ENCODE assay signal across 12 cellular contexts in the genomic region with DNA sequence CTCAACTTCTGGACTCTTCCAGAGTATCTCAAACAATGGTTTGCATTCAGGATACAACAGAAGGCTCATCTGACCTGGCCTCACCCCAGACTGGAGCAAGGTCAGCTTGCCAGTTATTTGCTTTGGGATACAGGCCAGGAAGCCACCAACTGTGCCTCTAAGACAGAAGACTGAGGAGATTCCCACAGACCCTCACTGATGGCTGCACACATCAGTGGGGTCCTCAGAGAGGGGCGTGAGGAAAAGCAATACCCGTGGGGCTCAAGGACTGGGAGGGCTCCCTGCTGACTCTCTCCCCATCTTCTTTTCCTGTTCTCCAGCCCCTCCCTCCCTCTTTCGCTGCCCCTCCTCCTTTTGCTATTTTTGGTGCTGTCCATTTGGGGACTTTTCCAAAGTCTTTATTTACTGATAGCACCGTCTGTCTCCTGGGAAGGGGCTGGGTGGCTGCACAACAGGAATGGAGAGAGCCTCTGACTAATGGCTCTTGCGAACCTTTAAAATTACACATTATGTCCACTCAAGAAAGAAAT. TPM values are rescaled to one million over a fixed set of nuclear protein-coding genes. Genes with fewer than 3 reads are reported as not detected.
DNase-seq lines count a peak whose midpoint lies in the region; ATAC-seq, FAIRE-seq and TF ChIP-seq lines count a peak whose summit lies in the region.
"Had no signal": no experiment of that assay in that cellular context is flagged by ENCODE, and none has a peak within 500 bp of the region (broad histone marks: within the 10 kb centered on the region; RNA-seq: fewer than 3 reads in every experiment).

No MANE protein-coding gene starts in this region.

- DNase-seq in Caki2 (ENCODE audit: low read depth), result peak; percentile 88
- peak; percentile 49 to 50 for DNase-seq in SJSA1 (ENCODE audit: low read depth in 1 of 2, low spot score in 2 of 2)
- DNase-seq in heart left ventricle, result peak in 4 of 5 donors; percentile 54 to 61 (median 56)
- DNase-seq in osteocyte (ENCODE audit: extremely low spot score, unreplicated experiment), result no peak
- no peak for DNase-seq in small intestine
- DNase-seq: activated CD4-positive, alpha-beta T cell treated with anti-CD3 and anti-CD28 coated beads for 48 hours; activated naive CD4-positive, alpha-beta T cell treated with Interleukin-2 at 50 U/mL for 16 hours; effector memory CD8-positive, alpha-beta T cell; uterus had no signal

- FAIRE-seq in small intestine (lab: Jason Lieb, UNC), result no peak

- WGBS in heart left ventricle, 4 donors, result 15 to 22% (median 19%) methylated on average over 5 of the region's 5 CpGs
- 55 to 82% (median 65%) methylated on average over 5 of the region's 5 CpGs for WGBS in small intestine, 3 donors

- H3K9me3 ChIP-seq in SJSA1 (replicated peaks) (no peaks in the 10 kb centered on the region), heart left ventricle (no peaks in the 10 kb centered on the region), small intestine (ENCODE audit: control insufficient read depth, low read depth) (no peaks in the 10 kb centered on the region)
- H3K9me3 ChIP-seq: uterus had no signal

- no peaks in the 10 kb centered on the region for H3K36me3 ChIP-seq in SJSA1
- no peaks in the 10 kb centered on the region for H3K36me3 ChIP-seq in heart left ventricle
- H3K36me3 ChIP-seq in small intestine (ENCODE audit: control insufficient read depth in 2 of 2, insufficient read depth in 2 of 2, low read length in 2 of 2), result no peaks in the 10 kb centered on the region
- H3K36me3 ChIP-seq: uterus had no signal

- peak overlapping the region; percentile 56 for H3K27ac ChIP-seq in SJSA1
- H3K27ac ChIP-seq in heart left ventricle, result peak overlapping the region; percentile 25 to 83 (median 69)
- H3K27ac ChIP-seq in small intestine (ENCODE audit: low read depth in 1 of 2, low read length in 1 of 2), result peak overlapping the region in 1 of 2 donors; percentile 60

- H3K4me1 ChIP-seq in SJSA1 (replicated peaks) (peaks cover 41% of the 10 kb centered on the region), heart left ventricle (peaks cover 27 to 98% (median 82%) of the 10 kb centered on the region in 12 donors), small intestine (ENCODE audit: control insufficient read depth in 2 of 2, insufficient read depth in 1 of 2, low read depth in 1 of 2, low read length in 1 of 2) (peaks cover 12 to 28% of the 10 kb centered on the region in 2 donors)

- no peaks in the 10 kb centered on the region for H3K9me3 Mint-ChIP-seq in osteocyte (ENCODE audit: unreplicated experiment)
- H3K9me3 Mint-ChIP-seq: effector memory CD8-positive, alpha-beta T cell had no signal

- no peaks in the 10 kb centered on the region for H3K36me3 Mint-ChIP-seq in osteocyte (ENCODE audit: unreplicated experiment)

- peak overlapping the region; percentile 85 for H3K27ac Mint-ChIP-seq in osteocyte (ENCODE audit: unreplicated experiment)
- H3K27ac Mint-ChIP-seq: effector memory CD8-positive, alpha-beta T cell had no signal

- intact Hi-C loops in heart left ventricle (cut with DNase I), result loop anchor here in 1 of 10 donors (2.0 kb wide), 1 partner anchor 22 kb away; no protein-coding TSS in a partner anchor

- no peaks in the 10 kb centered on the region for H3K27me3 Mint-ChIP-seq in osteocyte (ENCODE audit: unreplicated experiment)
- H3K27me3 Mint-ChIP-seq: effector memory CD8-positive, alpha-beta T cell had no signal

- no peak overlapping the region for H3K4me3 ChIP-seq in SJSA1
- peak overlapping the region in 6 of 12 donors; percentile 4 to 29 (median 22) for H3K4me3 ChIP-seq in heart left ventricle
- no peak overlapping the region for H3K4me3 ChIP-seq in small intestine (ENCODE audit: low read depth in 1 of 2, low read length in 2 of 2)
- H3K4me3 ChIP-seq: uterus had no signal

- in situ Hi-C loops in Caki2 (cut with HindIII; ENCODE audit: low pct_unique_long_range_greater_than_20kb, low sequenced_read_pairs), result no loop called here

- no peaks in the 10 kb centered on the region for H3K27me3 ChIP-seq in SJSA1 (replicated peaks)
- H3K27me3 ChIP-seq in heart left ventricle, result no peaks in the 10 kb centered on the region
- H3K27me3 ChIP-seq in small intestine (ENCODE audit: control insufficient read depth in 2 of 2, insufficient read depth in 2 of 2, low read length in 2 of 2), result no peaks in the 10 kb centered on the region
- H3K27me3 ChIP-seq: uterus had no signal

- no peak for TF ChIP-seq CTCF in heart left ventricle (IDR thresholded peaks at IDR 0.05)
- TF ChIP-seq CTCF in osteocyte (IDR thresholded peaks at IDR 0.05), result no peak

- peak in 3 of 4 donors; percentile 46 to 58 (median 55) for ATAC-seq in heart left ventricle
- no peak for ATAC-seq in GM21515 (IDR thresholded peaks at IDR 0.05; ENCODE audit: unreplicated experiment)
- no peak for ATAC-seq in HG03095 (IDR thresholded peaks at IDR 0.05; ENCODE audit: unreplicated experiment)
- ATAC-seq in HG02885 (IDR thresholded peaks at IDR 0.05; ENCODE audit: poor library complexity, unreplicated experiment), result no peak
- ATAC-seq: effector memory CD8-positive, alpha-beta T cell had no signal

- no peak overlapping the region for H3K4me3 Mint-ChIP-seq in osteocyte (ENCODE audit: unreplicated experiment)
- H3K4me3 Mint-ChIP-seq: effector memory CD8-positive, alpha-beta T cell had no signal

- TF ChIP-seq POLR2A in heart left ventricle (IDR thresholded peaks at IDR 0.05), result no peak

- peaks cover 52% of the 10 kb centered on the region for H3K4me1 Mint-ChIP-seq in osteocyte (ENCODE audit: unreplicated experiment)

RNA-seq across cellular contexts. Expression of gene RELL1, which starts 23.2 kb away (rescaled TPM):
- total RNA-seq in Caki2 (2014; rRNA removed; shearing (Covaris generic); ENCODE audit: low replicate concordance), result 50.5 and 57.7 TPM in 2 replicates
- total RNA-seq in SJSA1 (2014; rRNA removed; shearing (Covaris generic)), result 55.7 and 62.2 TPM in 2 replicates
- 10 to 100 TPM; 17.1 to 40.2 (median 28.5) TPM for total RNA-seq in heart left ventricle
- polyA plus RNA-seq in heart left ventricle, result 1 to 10 TPM; 2.0 to 9.6 TPM
- total RNA-seq in osteocyte, result 15.6 and 17.4 TPM in 2 replicates
- 1 to 10 TPM in 2 of 3 donors, under 1 TPM in 1; 0.89 to 6.8 (median 1.6) TPM for polyA plus RNA-seq in small intestine

Comparison
In these comparisons a context has a peak if more than half of its experiments do, and no peak if none do; other contexts are left out.
1. DNase-seq: peak in Caki2 (single experiment), SJSA1 (2 of 2) and heart left ventricle (4 of 5); none in osteocyte (single experiment) and small intestine (single experiment).
2. ATAC-seq: peak in heart left ventricle (3 of 4); none in GM21515 (single experiment), HG03095 (single experiment) and HG02885 (single experiment).